ENCODE assay signal across 11 cellular contexts in the genomic region with DNA sequence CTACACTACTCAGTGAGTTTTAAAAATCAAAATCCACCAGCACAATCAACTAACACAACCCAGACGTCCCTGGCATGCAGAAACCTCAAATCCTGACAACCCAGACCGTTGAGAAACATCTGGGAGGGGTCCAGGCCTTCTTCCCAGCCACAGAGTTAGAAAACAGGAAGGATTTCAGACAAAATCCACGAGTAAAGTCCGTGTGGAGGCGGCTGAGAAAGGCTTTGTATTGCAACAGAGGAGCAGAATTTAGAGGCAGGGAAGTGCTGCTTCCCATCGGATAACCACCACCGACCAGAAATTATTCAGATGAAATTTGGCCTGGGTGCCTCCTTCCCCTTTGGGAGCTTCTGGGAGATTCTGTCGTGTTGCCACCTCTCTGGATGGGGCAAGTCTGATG.
DNase-seq lines count a peak whose midpoint lies in the region; ATAC-seq and TF ChIP-seq lines count a peak whose summit lies in the region.
"Had no signal": no experiment of that assay in that cellular context is flagged by ENCODE, and none has a peak within 500 bp of the region (broad histone marks: within the 10 kb centered on the region; RNA-seq: fewer than 3 reads in every experiment).

No MANE protein-coding gene starts in this region.

- no peak overlapping the region for H2AFZ ChIP-seq in hepatocyte
- no peak overlapping the region for H2AFZ ChIP-seq in PC-9

- peak; percentile 75 to 76 for ATAC-seq in gastrocnemius medialis

- CTCF ChIA-PET in PC-9 (lab: Charles Lee): interaction anchor here (0.6 kb wide), 1 partner anchor 36 kb away, joined by 3 read pairs; no protein-coding TSS in a partner anchor

- H3K79me2 ChIP-seq in hepatocyte: peaks cover 83% of the 10 kb centered on the region
- peaks cover 95% of the 10 kb centered on the region for H3K79me2 ChIP-seq in PC-9 (ENCODE audit: low read depth)

- 34% methylated on average over 8 of the region's 8 CpGs for WGBS in hepatocyte (ENCODE audit: low lambda C conversion rate, missing lambda C conversion rate)

- H3K4me3 ChIP-seq in astrocyte of the cerebellum (ENCODE audit: low read depth, low read length) (no peak overlapping the region), hepatocyte (no peak overlapping the region), gastrocnemius medialis (no peak overlapping the region), PC-9 (no peak overlapping the region)

- TF ChIP-seq CTCF in astrocyte of the cerebellum (IDR thresholded peaks at IDR 0.05; ENCODE audit: low read depth, low read length, missing control alignments) (no peak), hepatocyte (IDR thresholded peaks at IDR 0.05; ENCODE audit: poor library complexity) (no peak), gastrocnemius medialis (IDR thresholded peaks at IDR 0.05 in 4 of 5, conservative IDR thresholded peaks at IDR 0.05 in 1 of 5) (no peak), PC-9 (conservative IDR thresholded peaks at IDR 0.05) (no peak)

- H3K27me3 ChIP-seq in hepatocyte (no peaks in the 10 kb centered on the region), gastrocnemius medialis (no peaks in the 10 kb centered on the region), PC-9 (ENCODE audit: insufficient read depth, low read depth) (no peaks in the 10 kb centered on the region)

- in situ Hi-C loops in astrocyte of the cerebellum (cut with HindIII; ENCODE audit: low sequenced_read_pairs) (no loop called here), gastrocnemius medialis (cut with MboI; ENCODE audit: low sequenced_read_pairs in 4 of 4) (no loop called here)

- H3K36me3 ChIP-seq in hepatocyte (replicated peaks; ENCODE audit: insufficient read depth, low read depth): no peaks in the 10 kb centered on the region
- H3K36me3 ChIP-seq in gastrocnemius medialis: no peaks in the 10 kb centered on the region
- peaks cover 80% of the 10 kb centered on the region for H3K36me3 ChIP-seq in PC-9 (ENCODE audit: low read depth)

- H3K4me2 ChIP-seq in hepatocyte (peak overlapping the region; percentile 17), PC-9 (no peak overlapping the region)

- H3K9me3 ChIP-seq in hepatocyte (ENCODE audit: low read depth): no peaks in the 10 kb centered on the region
- no peaks in the 10 kb centered on the region for H3K9me3 ChIP-seq in gastrocnemius medialis
- no peaks in the 10 kb centered on the region for H3K9me3 ChIP-seq in PC-9 (ENCODE audit: insufficient read depth, low read depth)

- BruUV-seq in PC-9 (replicated peaks; lab: Mats Ljungman, UMichigan): no TSS peak

- intact Hi-C loops in gastrocnemius medialis (cut with DNase I; ENCODE audit: low total_unique reads): no loop called here
- intact Hi-C loops in PC-9 (cut with micrococcal nuclease; ENCODE audit: unreplicated experiment): no loop called here

- DNase-seq in CD1c-positive myeloid dendritic cell (ENCODE audit: extremely low spot score) (peak; percentile 92), astrocyte of the cerebellum (ENCODE audit: low read depth) (peak; percentile 52), hepatocyte (ENCODE audit: low spot score) (no peak), gastrocnemius medialis (peak; percentile 50 to 74), DMS79 treated with DMSO at 0.1 percent for 48 hours (lab: John Stamatoyannopoulos, UW) (no peak), HUDEP-2 (lab: John Stamatoyannopoulos, UW; ENCODE audit: unreplicated experiment in 76 of 76) (no peak), PC-9 (no peak), NCI-H187 treated with DMSO at 0.1 percent for 48 hours (lab: John Stamatoyannopoulos, UW) (no peak)
- DNase-seq: activated CD8-positive, alpha-beta memory T cell treated with anti-CD3 and anti-CD28 coated beads, Interleukin-2, amount 50 U/mL, for 4 hours; cortex of kidney; NCI-H226 had no signal

- peaks cover 58% of the 10 kb centered on the region; the same call in 1 of the 2 replicates for H3F3A ChIP-seq in PC-9 (ENCODE audit: insufficient read depth, low read depth)

- peaks cover 3% of the 10 kb centered on the region for H4K20me1 ChIP-seq in hepatocyte (ENCODE audit: insufficient read depth, poor library complexity, severe bottlenecking)
- H4K20me1 ChIP-seq in PC-9 (ENCODE audit: insufficient read depth): peaks cover 83% of the 10 kb centered on the region

- POLR2A ChIA-PET in PC-9 (lab: Charles Lee; ENCODE audit: unreplicated experiment): no interaction called here

- H3K27ac ChIP-seq in hepatocyte: peak overlapping the region; percentile 81
- H3K27ac ChIP-seq in gastrocnemius medialis: peak overlapping the region; percentile 40 to 64 (median 44)
- no peak overlapping the region for H3K27ac ChIP-seq in PC-9

- no peak for TF ChIP-seq POLR2A in gastrocnemius medialis (IDR thresholded peaks at IDR 0.05)

- peaks cover 29% of the 10 kb centered on the region for H3K4me1 ChIP-seq in hepatocyte (ENCODE audit: insufficient read depth)
- peaks cover 3 to 8% of the 10 kb centered on the region in 2 donors for H3K4me1 ChIP-seq in gastrocnemius medialis
- no peaks in the 10 kb centered on the region for H3K4me1 ChIP-seq in PC-9 (replicated peaks; ENCODE audit: insufficient read depth)

- H3K9me2 ChIP-seq in hepatocyte (replicated peaks; ENCODE audit: insufficient read depth) (no peaks in the 10 kb centered on the region), PC-9 (ENCODE audit: insufficient read depth) (no peaks in the 10 kb centered on the region)

Comparison
In these comparisons a context has a peak if more than half of its experiments do, and no peak if none do; other contexts are left out.
1. DNase-seq: peak in CD1c-positive myeloid dendritic cell (single experiment), astrocyte of the cerebellum (single experiment) and gastrocnemius medialis (2 of 2); none in hepatocyte (single experiment), DMS79 treated with DMSO at 0.1 percent for 48 hours (single experiment), HUDEP-2 (0 of 76), PC-9 (0 of 2) and NCI-H187 treated with DMSO at 0.1 percent for 48 hours (single experiment).